Comparison of ENCODE assay signal across 9 cellular contexts in genomic region chr19:34171539-34171876, GRCh38. TPM values are rescaled to one million over a fixed set of nuclear protein-coding genes. Genes with fewer than 3 reads are reported as not detected.
DNase-seq lines count a peak whose midpoint lies in the region; ATAC-seq, FAIRE-seq and TF ChIP-seq lines count a peak whose summit lies in the region.
"Had no signal": no experiment of that assay in that cellular context is flagged by ENCODE, and none has a peak within 500 bp of the region (broad histone marks: within the 10 kb centered on the region; RNA-seq: fewer than 3 reads in every experiment).

No MANE protein-coding gene starts in this region.

- peak overlapping the region; percentile 97 for H3K27ac Mint-ChIP-seq in astrocyte (ENCODE audit: unreplicated experiment)

- ATAC-seq in GM21717 (IDR thresholded peaks at IDR 0.05; ENCODE audit: unreplicated experiment): peak; percentile 24
- ATAC-seq in left lung: peak; percentile 3
- ATAC-seq in GM21576 (IDR thresholded peaks at IDR 0.05; ENCODE audit: unreplicated experiment): no peak

- TF ChIP-seq CTCF in MM.1S (IDR thresholded peaks at IDR 0.05; ENCODE audit: low read length) (no peak), astrocyte (IDR thresholded peaks at IDR 0.05; ENCODE audit: insufficient read depth, low read depth, low read length) (no peak), left lung (IDR thresholded peaks at IDR 0.05) (no peak)

- peak overlapping the region; percentile 96 for H2AFZ ChIP-seq in MM.1S (ENCODE audit: low read length)
- peak overlapping the region; percentile 93 for H2AFZ ChIP-seq in astrocyte (ENCODE audit: low read depth, low read length)

- no peaks in the 10 kb centered on the region for H3K36me3 Mint-ChIP-seq in astrocyte (ENCODE audit: low read depth, unreplicated experiment)

- H3K79me2 ChIP-seq in MM.1S (ENCODE audit: low read length): peaks cover 49% of the 10 kb centered on the region
- H3K79me2 ChIP-seq in astrocyte (ENCODE audit: insufficient read depth, low read length): peaks cover 49% of the 10 kb centered on the region

- intact Hi-C loops in left lung (cut with DNase I): no loop called here

- peak overlapping the region; percentile 91 for H3K4me2 ChIP-seq in MM.1S (ENCODE audit: low read depth, low read length)
- H3K4me2 ChIP-seq in astrocyte (ENCODE audit: low read length): peak overlapping the region; percentile 99

- no peaks in the 10 kb centered on the region for H3K9me2 ChIP-seq in MM.1S (replicated peaks; ENCODE audit: insufficient read depth, low read length)

- peak overlapping the region; percentile 76; the same call in 1 of the 2 replicates for H3K27ac ChIP-seq in MM.1S (ENCODE audit: low read length)
- peak overlapping the region; percentile 94 for H3K27ac ChIP-seq in astrocyte (ENCODE audit: low read depth, low read length)
- peak overlapping the region; percentile 98 to 99 for H3K27ac ChIP-seq in left lung

- DNase-seq in MM.1S (no peak), astrocyte (ENCODE audit: low read depth) (peak; percentile 76), left lung (no peak), GM19238 (ENCODE audit: insufficient read length, low spot score) (no peak)
- peak; percentile 22 for DNase-seq in stimulated activated CD8-positive, alpha-beta memory T cell treated with anti-CD3 and anti-CD28 coated beads, Interleukin-4, amount 100 ng/mL, for 24 hours (ENCODE audit: low read depth)

- H3K9ac ChIP-seq in MM.1S (ENCODE audit: low read length) (peak overlapping the region; percentile 98), astrocyte (ENCODE audit: low read length) (peak overlapping the region; percentile 100)

- H3K27me3 Mint-ChIP-seq in astrocyte (ENCODE audit: low read depth, unreplicated experiment): no peaks in the 10 kb centered on the region

- peak overlapping the region; percentile 85 for H3K4me3 Mint-ChIP-seq in astrocyte (ENCODE audit: unreplicated experiment)

- peaks cover 1% of the 10 kb centered on the region for H3K9me3 Mint-ChIP-seq in astrocyte (ENCODE audit: unreplicated experiment)

- H3K4me1 ChIP-seq in MM.1S (ENCODE audit: low read length): peaks cover 18% of the 10 kb centered on the region; the same call in 1 of the 2 replicates
- H3K4me1 ChIP-seq in astrocyte (ENCODE audit: insufficient read depth, low read length): peaks cover 23% of the 10 kb centered on the region
- H3K4me1 ChIP-seq in left lung: peaks cover 23 to 39% of the 10 kb centered on the region in 2 donors

- H4K20me1 ChIP-seq in MM.1S (ENCODE audit: insufficient read depth, low read length) (peaks cover 28% of the 10 kb centered on the region), astrocyte (ENCODE audit: insufficient read depth, low read length) (peaks cover 35% of the 10 kb centered on the region)

- peak overlapping the region; percentile 91 for H3K4me3 ChIP-seq in GM08714 (ENCODE audit: low read length)
- peak overlapping the region; percentile 83 for H3K4me3 ChIP-seq in MM.1S (ENCODE audit: low read length)
- peak overlapping the region; percentile 99 for H3K4me3 ChIP-seq in astrocyte (ENCODE audit: insufficient read depth, low read depth, low read length)
- peak overlapping the region; percentile 69 to 93 for H3K4me3 ChIP-seq in left lung

- FAIRE-seq in astrocyte (lab: Jason Lieb, UNC): no peak
- FAIRE-seq: endometrium had no signal

- no peaks in the 10 kb centered on the region; the same call in 1 of the 2 replicates for H3K36me3 ChIP-seq in MM.1S (replicated peaks; ENCODE audit: insufficient read depth, low read length)
- no peaks in the 10 kb centered on the region for H3K36me3 ChIP-seq in astrocyte (ENCODE audit: insufficient read depth, low read length)
- no peaks in the 10 kb centered on the region for H3K36me3 ChIP-seq in left lung

- H3F3A ChIP-seq in MM.1S (ENCODE audit: insufficient read depth, low read length): peaks cover 14% of the 10 kb centered on the region; the same call in 1 of the 2 replicates

- H3K9me3 ChIP-seq in MM.1S (replicated peaks; ENCODE audit: insufficient read depth, low read length) (no peaks in the 10 kb centered on the region), astrocyte (ENCODE audit: insufficient read depth, low read depth, low read length) (no peaks in the 10 kb centered on the region), left lung (no peaks in the 10 kb centered on the region)

- H3K4me1 Mint-ChIP-seq in astrocyte (ENCODE audit: low read depth, unreplicated experiment): peaks cover 10% of the 10 kb centered on the region

- 0 out of 2 replicates have a peak, but pooled peaks cover 5% of the 10 kb centered on the region for H3K27me3 ChIP-seq in MM.1S (replicated peaks; ENCODE audit: insufficient read depth, low read length)
- H3K27me3 ChIP-seq in astrocyte (ENCODE audit: insufficient read depth, low read length): no peaks in the 10 kb centered on the region
- no peaks in the 10 kb centered on the region for H3K27me3 ChIP-seq in left lung

RNA-seq across cellular contexts. Expression of gene LSM14A, which starts 0.8 kb away (rescaled TPM):
- total RNA-seq in astrocyte (84.5 and 88.4 TPM in 2 replicates), left lung (100 to 1,000 TPM in 1 of 2 donors, 10 to 100 TPM in 1; 88.0 to 108 TPM)

Comparison
In these comparisons a context has a peak if more than half of its experiments do, and no peak if none do; other contexts are left out.
1. DNase-seq: peak in astrocyte (single experiment) and stimulated activated CD8-positive, alpha-beta memory T cell treated with anti-CD3 and anti-CD28 coated beads, Interleukin-4, amount 100 ng/mL, for 24 hours (single experiment); none in MM.1S (single experiment), left lung (0 of 2) and GM19238 (single experiment).
2. Peak in every context shown above with its lines, with median percentiles within 50 percentile points of each other: H3K4me3 ChIP-seq and H3K27ac ChIP-seq.